In the genomic region with DNA sequence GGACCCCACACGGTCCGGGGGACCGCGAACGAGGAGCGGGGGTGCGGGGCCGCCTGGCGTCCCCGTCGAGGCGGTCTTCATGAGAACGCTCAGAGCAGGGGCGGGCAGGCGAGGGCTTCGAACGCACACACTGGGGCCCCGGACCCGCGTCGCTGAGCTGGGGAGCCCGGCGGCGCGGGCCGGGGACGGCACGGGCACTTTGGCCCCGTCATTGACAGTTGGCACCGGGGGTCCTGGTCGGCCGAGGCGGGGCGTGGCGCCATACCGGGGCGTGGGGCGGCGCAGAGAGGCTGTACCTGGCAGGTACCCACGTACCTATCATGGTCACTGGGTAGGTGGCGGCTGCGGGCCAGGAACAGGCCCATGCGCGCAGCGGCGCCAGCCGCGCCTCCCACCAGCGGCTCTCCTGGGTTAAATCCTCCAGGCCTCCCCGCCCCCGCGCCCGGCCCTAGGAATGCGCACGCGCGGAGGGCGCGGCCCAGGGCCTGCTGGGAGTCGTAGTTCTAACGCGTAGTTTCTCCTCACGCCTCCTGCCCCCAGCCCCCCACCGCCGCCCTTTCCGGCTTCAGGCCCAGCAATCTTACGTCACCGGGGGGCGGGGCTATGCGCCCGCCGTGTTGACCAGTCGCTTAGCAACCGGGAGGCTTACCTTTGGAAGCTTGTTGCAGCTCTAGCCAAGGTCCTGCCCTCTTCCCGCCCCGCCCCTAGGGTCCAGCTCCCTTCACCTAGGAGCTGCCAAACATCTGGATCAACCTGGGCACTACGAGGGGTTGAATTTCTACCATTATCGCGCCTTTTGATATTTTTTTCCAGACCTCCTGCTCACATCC, we compare ENCODE assay signal across 8 cellular contexts. TPM values are rescaled to one million over a fixed set of nuclear protein-coding genes. Genes with fewer than 3 reads are reported as not detected.
DNase-seq lines count a peak whose midpoint lies in the region; ATAC-seq, FAIRE-seq and TF ChIP-seq lines count a peak whose summit lies in the region.

A gene (plus strand): TSS at position 628 of the 830 bp plus-strand sequence.
A gene (minus strand): TSS at position 420 of the 830 bp plus-strand sequence.

- peaks cover 6% of the 10 kb centered on the region for H3K9me3 Mint-ChIP-seq in chondrocyte (ENCODE audit: low read depth)

- H3K4me1 ChIP-seq in keratinocyte (ENCODE audit: control insufficient read depth, extremely low read depth, insufficient read depth, low read length), result peaks cover 7% of the 10 kb centered on the region

- TF ChIP-seq CTCF in chondrocyte (IDR thresholded peaks at IDR 0.05) (peak; percentile 36), keratinocyte (optimal IDR thresholded peaks at IDR 0.05 in 1 of 3, IDR thresholded peaks at IDR 0.05 in 1 of 3, conservative IDR thresholded peaks at IDR 0.05 in 1 of 3; ENCODE audit: extremely low read depth in 1 of 3, insufficient read depth in 2 of 3, low read length in 3 of 3) (no peak)

- peak within 1 kb of the TSS; percentile 85 for H3K4me3 Mint-ChIP-seq in chondrocyte (ENCODE audit: unreplicated experiment)

- dilution Hi-C loops in keratinocyte (cut with MboI; ENCODE audit: extremely low pct_ligation_motif_present, low sequenced_read_pairs), result no loop called here

- H3K9ac ChIP-seq in keratinocyte (ENCODE audit: control insufficient read depth, extremely low read depth, insufficient read depth, low read length), result peak within 1 kb of the TSS; percentile 80

- H3K36me3 ChIP-seq in keratinocyte (ENCODE audit: control insufficient read depth in 2 of 2, extremely low read depth in 1 of 2, insufficient read depth in 2 of 2, low read length in 2 of 2), result no peaks in the 10 kb centered on the region

- ATAC-seq in GM18867 (IDR thresholded peaks at IDR 0.05; ENCODE audit: unreplicated experiment) (peak; percentile 97), HG03103 (IDR thresholded peaks at IDR 0.05; ENCODE audit: low read depth, unreplicated experiment) (peak; percentile 96)

- peak within 1 kb of the TSS; percentile 86 for H3K4me2 ChIP-seq in keratinocyte (ENCODE audit: control insufficient read depth, extremely low read depth, insufficient read depth, low read depth, low read length)

- peak within 1 kb of the TSS; percentile 58 for H3K27ac ChIP-seq in keratinocyte (ENCODE audit: control insufficient read depth, insufficient read depth, low read length)

- DNase-seq in NCI-H2196 treated with DMSO at 0.1 percent for 48 hours (lab: John Stamatoyannopoulos, UW; ENCODE audit: unreplicated experiment) (peak; percentile 78), chondrocyte (ENCODE audit: low spot score) (peak; percentile 99), keratinocyte (ENCODE audit: low read depth, low spot score) (peak; percentile 81)
- DNase-seq in activated CD4-positive, alpha-beta T cell treated with anti-CD3 and anti-CD28 coated beads for 24 hours (ENCODE audit: low read depth in 2 of 2), result peak; percentile 96 to 98
- DNase-seq in stimulated activated CD4-positive, alpha-beta T cell treated with anti-CD3 and anti-CD28 coated beads, Interleukin-12 subunit alpha, Interleukin-12 subunit beta, amount 100 ng/mL, for 4 hours, result peak; percentile 97

- H3K27me3 ChIP-seq in keratinocyte (ENCODE audit: control insufficient read depth, extremely low read depth, insufficient read depth, low read length), result no peaks in the 10 kb centered on the region

- H3K4me1 Mint-ChIP-seq in chondrocyte (ENCODE audit: low read depth), result peaks cover 22% of the 10 kb centered on the region

- H3K27ac Mint-ChIP-seq in chondrocyte (ENCODE audit: unreplicated experiment), result peak within 1 kb of the TSS; percentile 97

- no peaks in the 10 kb centered on the region for H3K9me3 ChIP-seq in keratinocyte (ENCODE audit: control insufficient read depth, low read depth, low read length)

- H3K79me2 ChIP-seq in keratinocyte (ENCODE audit: control insufficient read depth, insufficient read depth, low read length), result no peaks in the 10 kb centered on the region

- H3K9me1 ChIP-seq in keratinocyte (ENCODE audit: control insufficient read depth, extremely low read depth, insufficient read depth, low read length), result no peaks in the 10 kb centered on the region

- H3K4me3 ChIP-seq in keratinocyte (ENCODE audit: control insufficient read depth in 2 of 3, extremely low read depth in 1 of 3, insufficient read depth in 2 of 3, low read depth in 1 of 3, low read length in 3 of 3), result peak within 1 kb of the TSS; percentile 64 to 83 (median 75)

- peak; percentile 88 for FAIRE-seq in A204.1 (lab: Jason Lieb, UNC)
- FAIRE-seq in keratinocyte (lab: Jason Lieb, UNC), result peak; percentile 13

- peak within 1 kb of the TSS; percentile 88 for H2AFZ ChIP-seq in keratinocyte (ENCODE audit: control insufficient read depth, low read length)

- H3K36me3 Mint-ChIP-seq in chondrocyte (ENCODE audit: low read depth), result peaks cover 3% of the 10 kb centered on the region

- no peaks in the 10 kb centered on the region for H3K27me3 Mint-ChIP-seq in chondrocyte (ENCODE audit: low read depth)

- H4K20me1 ChIP-seq in keratinocyte (ENCODE audit: control insufficient read depth, extremely low read depth, insufficient read depth, low read length), result no peaks in the 10 kb centered on the region

RNA-seq across cellular contexts. Expression of the first gene that starts in this region (rescaled TPM):
- total RNA-seq in chondrocyte, result 0.59 to 2.5 TPM (median 1.1 TPM) in 3 replicates
- 0.11 to 0.61 TPM (median 0.31 TPM) in 3 replicates for polyA plus RNA-seq in keratinocyte
- not detected for polyA plus RNA-seq in keratinocyte (2011; ENCODE audit: low read depth)
- 0.12 and 0.19 TPM in 2 replicates for polyA plus RNA-seq in keratinocyte (2011; cell fraction: cytosol; rRNA removed)
- polyA plus RNA-seq in keratinocyte (2011; cell fraction: nucleus; rRNA removed), result 0.13 and 0.41 TPM in 2 replicates
- 0.44 TPM in 1 of 2 replicates, not detected in the other for polyA plus RNA-seq in keratinocyte (2012; ENCODE audit: low replicate concordance)
- polyA minus RNA-seq in keratinocyte, result not detected in 3 replicates
- polyA minus RNA-seq in keratinocyte (2011; cell fraction: cytosol; rRNA and poly(A)+ RNA removed), result not detected
- 2.3 TPM in 1 of 2 replicates, not detected in the other for polyA minus RNA-seq in keratinocyte (2011; cell fraction: nucleus; rRNA and poly(A)+ RNA removed)

RNA-seq across cellular contexts. Expression of the second gene that starts in this region (rescaled TPM):
- total RNA-seq in chondrocyte, result 5.1 to 8.7 TPM (median 5.7 TPM) in 3 replicates
- 0.19 to 0.67 TPM (median 0.55 TPM) in 3 replicates for polyA plus RNA-seq in keratinocyte
- polyA plus RNA-seq in keratinocyte (2011; ENCODE audit: low read depth), result 1.5 TPM
- 0.39 and 0.49 TPM in 2 replicates for polyA plus RNA-seq in keratinocyte (2011; cell fraction: cytosol; rRNA removed)
- polyA plus RNA-seq in keratinocyte (2011; cell fraction: nucleus; rRNA removed), result 0.39 and 0.49 TPM in 2 replicates
- 0.17 and 0.58 TPM in 2 replicates for polyA plus RNA-seq in keratinocyte (2012; ENCODE audit: low replicate concordance)
- polyA minus RNA-seq in keratinocyte, result 0.39 to 1.8 TPM (median 1.1 TPM) in 3 replicates
- 1.5 TPM for polyA minus RNA-seq in keratinocyte (2011; cell fraction: cytosol; rRNA and poly(A)+ RNA removed)
- polyA minus RNA-seq in keratinocyte (2011; cell fraction: nucleus; rRNA and poly(A)+ RNA removed), result 1.1 and 5.7 TPM in 2 replicates

Comparison
In these comparisons a context has a peak if more than half of its experiments do, and no peak if none do; other contexts are left out.
1. Peak in every context shown above with its lines: DNase-seq, ATAC-seq, H3K4me3 ChIP-seq and H3K27ac ChIP-seq.